1 cellular context compared by ENCODE assay signal in the genomic region with DNA sequence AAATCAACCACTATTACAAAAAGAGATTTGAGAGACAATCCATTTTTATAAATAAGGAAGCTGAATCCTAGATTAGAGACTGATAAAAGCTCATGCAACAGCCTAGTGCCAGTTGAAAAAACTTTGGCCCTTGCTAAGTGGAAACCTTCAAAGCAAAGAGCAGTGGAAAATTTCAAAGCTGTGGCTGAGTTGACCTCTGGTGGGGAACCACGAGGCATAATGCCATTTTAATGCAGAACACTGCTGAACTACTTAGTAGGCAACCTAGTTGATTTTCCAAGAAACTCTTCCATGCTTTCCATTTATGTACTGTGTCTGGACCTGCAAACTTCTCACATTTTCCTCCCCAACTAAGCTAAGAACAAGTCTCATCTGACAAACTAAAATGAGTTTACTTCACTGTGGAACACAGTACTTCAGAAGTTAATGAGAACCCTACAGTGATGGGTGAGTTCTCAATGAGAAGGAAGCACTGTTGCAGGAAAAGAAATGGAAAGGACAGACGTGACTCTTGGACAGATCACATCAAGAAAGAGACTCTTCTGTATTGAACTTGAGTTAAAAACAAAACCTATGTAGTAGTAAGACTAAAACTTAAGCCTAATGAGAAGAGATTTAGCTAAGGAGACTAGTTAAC.
A peak's percentile ranks its signal among the peaks of the same experiment; 100 is the strongest.
TF ChIP-seq lines count a peak whose summit lies in the region.

No MANE protein-coding gene starts in this region.

TF ChIP-seq in K562, 482 proteins besides CTCF, POLR2A, EP300 and RAD21 (continued from another document):
- TF ChIP-seq, protein P1, sequence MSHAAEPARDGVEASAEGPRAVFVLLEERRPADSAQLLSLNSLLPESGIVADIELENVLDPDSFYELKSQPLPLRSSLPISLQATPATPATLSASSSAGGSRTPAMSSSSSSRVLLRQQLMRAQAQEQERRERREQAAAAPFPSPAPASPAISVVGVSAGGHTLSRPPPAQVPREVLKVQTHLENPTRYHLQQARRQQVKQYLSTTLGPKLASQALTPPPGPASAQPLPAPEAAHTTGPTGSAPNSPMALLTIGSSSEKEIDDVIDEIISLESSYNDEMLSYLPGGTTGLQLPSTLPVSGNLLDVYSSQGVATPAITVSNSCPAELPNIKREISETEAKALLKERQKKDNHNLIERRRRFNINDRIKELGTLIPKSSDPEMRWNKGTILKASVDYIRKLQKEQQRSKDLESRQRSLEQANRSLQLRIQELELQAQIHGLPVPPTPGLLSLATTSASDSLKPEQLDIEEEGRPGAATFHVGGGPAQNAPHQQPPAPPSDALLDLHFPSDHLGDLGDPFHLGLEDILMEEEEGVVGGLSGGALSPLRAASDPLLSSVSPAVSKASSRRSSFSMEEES (CRISPR knock-in tag; IDR thresholded peaks at IDR 0.05): no peak
- TF ChIP-seq, protein P2, sequence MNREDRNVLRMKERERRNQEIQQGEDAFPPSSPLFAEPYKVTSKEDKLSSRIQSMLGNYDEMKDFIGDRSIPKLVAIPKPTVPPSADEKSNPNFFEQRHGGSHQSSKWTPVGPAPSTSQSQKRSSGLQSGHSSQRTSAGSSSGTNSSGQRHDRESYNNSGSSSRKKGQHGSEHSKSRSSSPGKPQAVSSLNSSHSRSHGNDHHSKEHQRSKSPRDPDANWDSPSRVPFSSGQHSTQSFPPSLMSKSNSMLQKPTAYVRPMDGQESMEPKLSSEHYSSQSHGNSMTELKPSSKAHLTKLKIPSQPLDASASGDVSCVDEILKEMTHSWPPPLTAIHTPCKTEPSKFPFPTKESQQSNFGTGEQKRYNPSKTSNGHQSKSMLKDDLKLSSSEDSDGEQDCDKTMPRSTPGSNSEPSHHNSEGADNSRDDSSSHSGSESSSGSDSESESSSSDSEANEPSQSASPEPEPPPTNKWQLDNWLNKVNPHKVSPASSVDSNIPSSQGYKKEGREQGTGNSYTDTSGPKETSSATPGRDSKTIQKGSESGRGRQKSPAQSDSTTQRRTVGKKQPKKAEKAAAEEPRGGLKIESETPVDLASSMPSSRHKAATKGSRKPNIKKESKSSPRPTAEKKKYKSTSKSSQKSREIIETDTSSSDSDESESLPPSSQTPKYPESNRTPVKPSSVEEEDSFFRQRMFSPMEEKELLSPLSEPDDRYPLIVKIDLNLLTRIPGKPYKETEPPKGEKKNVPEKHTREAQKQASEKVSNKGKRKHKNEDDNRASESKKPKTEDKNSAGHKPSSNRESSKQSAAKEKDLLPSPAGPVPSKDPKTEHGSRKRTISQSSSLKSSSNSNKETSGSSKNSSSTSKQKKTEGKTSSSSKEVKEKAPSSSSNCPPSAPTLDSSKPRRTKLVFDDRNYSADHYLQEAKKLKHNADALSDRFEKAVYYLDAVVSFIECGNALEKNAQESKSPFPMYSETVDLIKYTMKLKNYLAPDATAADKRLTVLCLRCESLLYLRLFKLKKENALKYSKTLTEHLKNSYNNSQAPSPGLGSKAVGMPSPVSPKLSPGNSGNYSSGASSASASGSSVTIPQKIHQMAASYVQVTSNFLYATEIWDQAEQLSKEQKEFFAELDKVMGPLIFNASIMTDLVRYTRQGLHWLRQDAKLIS (CRISPR knock-in tag; IDR thresholded peaks at IDR 0.05): no peak
- no peak for TF ChIP-seq PRMT5 (CRISPR knock-in tag; IDR thresholded peaks at IDR 0.05)
- no peak for TF ChIP-seq NRF1 (conservative IDR thresholded peaks at IDR 0.05 in 1 of 2, IDR thresholded peaks at IDR 0.05 in 1 of 2)
- 0 out of 2 replicates have a peak, but pooled peaks have one; percentile 14 for TF ChIP-seq POLR2H (tag; IDR thresholded peaks at IDR 0.05; ENCODE audit: low read depth)
- TF ChIP-seq PML (IDR thresholded peaks at IDR 0.05; ENCODE audit: low read length): no peak
- no peak for TF ChIP-seq TAF1 (IDR thresholded peaks at IDR 0.05; ENCODE audit: control insufficient read depth, extremely low read depth, insufficient read depth, low read length, severe bottlenecking)
- TF ChIP-seq, protein P3, sequence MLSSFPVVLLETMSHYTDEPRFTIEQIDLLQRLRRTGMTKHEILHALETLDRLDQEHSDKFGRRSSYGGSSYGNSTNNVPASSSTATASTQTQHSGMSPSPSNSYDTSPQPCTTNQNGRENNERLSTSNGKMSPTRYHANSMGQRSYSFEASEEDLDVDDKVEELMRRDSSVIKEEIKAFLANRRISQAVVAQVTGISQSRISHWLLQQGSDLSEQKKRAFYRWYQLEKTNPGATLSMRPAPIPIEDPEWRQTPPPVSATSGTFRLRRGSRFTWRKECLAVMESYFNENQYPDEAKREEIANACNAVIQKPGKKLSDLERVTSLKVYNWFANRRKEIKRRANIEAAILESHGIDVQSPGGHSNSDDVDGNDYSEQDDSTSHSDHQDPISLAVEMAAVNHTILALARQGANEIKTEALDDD (IDR thresholded peaks at IDR 0.05): peak; percentile 69
- no peak for TF ChIP-seq HMGN3 (IDR thresholded peaks at IDR 0.05; ENCODE audit: borderline replicate concordance, extremely low read depth, insufficient read length, low read depth, low read length)
- TF ChIP-seq, protein P4, sequence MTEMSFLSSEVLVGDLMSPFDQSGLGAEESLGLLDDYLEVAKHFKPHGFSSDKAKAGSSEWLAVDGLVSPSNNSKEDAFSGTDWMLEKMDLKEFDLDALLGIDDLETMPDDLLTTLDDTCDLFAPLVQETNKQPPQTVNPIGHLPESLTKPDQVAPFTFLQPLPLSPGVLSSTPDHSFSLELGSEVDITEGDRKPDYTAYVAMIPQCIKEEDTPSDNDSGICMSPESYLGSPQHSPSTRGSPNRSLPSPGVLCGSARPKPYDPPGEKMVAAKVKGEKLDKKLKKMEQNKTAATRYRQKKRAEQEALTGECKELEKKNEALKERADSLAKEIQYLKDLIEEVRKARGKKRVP (CRISPR knock-in tag; IDR thresholded peaks at IDR 0.05): no peak
- TF ChIP-seq ZNF436 (CRISPR knock-in tag; IDR thresholded peaks at IDR 0.05): no peak
- TF ChIP-seq, protein P5, sequence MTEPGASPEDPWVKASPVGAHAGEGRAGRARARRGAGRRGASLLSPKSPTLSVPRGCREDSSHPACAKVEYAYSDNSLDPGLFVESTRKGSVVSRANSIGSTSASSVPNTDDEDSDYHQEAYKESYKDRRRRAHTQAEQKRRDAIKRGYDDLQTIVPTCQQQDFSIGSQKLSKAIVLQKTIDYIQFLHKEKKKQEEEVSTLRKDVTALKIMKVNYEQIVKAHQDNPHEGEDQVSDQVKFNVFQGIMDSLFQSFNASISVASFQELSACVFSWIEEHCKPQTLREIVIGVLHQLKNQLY (CRISPR knock-in tag; conservative IDR thresholded peaks at IDR 0.05): no peak
TF ChIP-seq in K562: peak in this region for 2.
